Comparison of ENCODE assay signal across 28 cellular contexts in the genomic region with DNA sequence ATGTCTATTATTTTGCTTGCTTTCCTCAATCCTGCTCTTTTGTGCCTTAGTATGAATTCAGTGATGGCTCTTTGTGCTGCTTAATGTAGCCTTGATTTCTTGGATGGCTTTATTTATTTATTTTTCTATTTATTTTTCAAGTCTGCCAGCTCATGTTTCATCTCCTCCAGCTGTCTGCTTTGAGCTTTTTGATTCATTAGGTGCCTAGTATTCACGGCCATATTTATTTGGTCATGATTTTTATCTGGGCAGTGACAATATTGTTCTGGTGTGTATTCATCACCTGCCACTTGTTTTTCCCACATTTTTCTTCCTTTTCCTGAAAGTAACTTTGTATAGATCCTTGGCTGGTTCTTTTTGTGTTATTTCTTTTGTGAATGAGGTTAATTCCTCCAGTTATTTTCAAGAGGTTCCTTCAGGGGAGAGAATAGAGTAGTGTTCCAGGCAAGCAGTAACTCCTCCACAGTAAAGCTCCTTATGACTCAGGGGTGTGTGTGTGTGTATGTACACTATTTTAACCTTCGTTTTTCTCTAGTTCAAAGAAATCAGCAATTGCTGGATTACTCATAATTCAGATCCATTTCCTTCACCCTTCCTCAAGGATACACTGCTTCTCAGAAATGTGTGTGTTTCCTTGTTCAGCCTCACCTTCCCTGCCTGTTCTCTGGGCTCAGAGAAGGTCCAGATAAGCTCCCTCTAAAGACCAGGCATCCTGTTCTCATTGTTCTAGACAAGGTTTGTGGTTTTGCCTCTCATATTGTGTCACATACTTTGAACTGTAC. TPM values are rescaled to one million over a fixed set of nuclear protein-coding genes. Genes with fewer than 3 reads are reported as not detected.
DNase-seq lines count a peak whose midpoint lies in the region; ATAC-seq, FAIRE-seq and TF ChIP-seq lines count a peak whose summit lies in the region.
"Had no signal": no experiment of that assay in that cellular context is flagged by ENCODE, and none has a peak within 500 bp of the region (broad histone marks: within the 10 kb centered on the region; RNA-seq: fewer than 3 reads in every experiment).

No MANE protein-coding gene starts in this region.

- no peak overlapping the region for H3K4me2 ChIP-seq in K562 (ENCODE audit: insufficient read depth, low read length)
- H3K4me2 ChIP-seq: KMS-11 had no signal

- TF ChIP-seq RAD21 in K562 (CRISPR knock-in tag; conservative IDR thresholded peaks at IDR 0.05 in 1 of 2, IDR thresholded peaks at IDR 0.05 in 1 of 2): no peak

- no peak overlapping the region for H3K27ac Mint-ChIP-seq in activated CD8-positive, alpha-beta T cell treated with anti-CD3 and anti-CD28 coated beads for 36 hours
- H3K27ac Mint-ChIP-seq: activated CD4-positive, alpha-beta memory T cell treated with anti-CD3 and anti-CD28 coated beads for 36 hours; CD4-positive, alpha-beta T cell had no signal

- H3K4me3 Mint-ChIP-seq in activated CD8-positive, alpha-beta T cell treated with anti-CD3 and anti-CD28 coated beads for 36 hours: no peak overlapping the region
- H3K4me3 Mint-ChIP-seq: activated CD4-positive, alpha-beta memory T cell treated with anti-CD3 and anti-CD28 coated beads for 36 hours; CD4-positive, alpha-beta T cell; central memory CD8-positive, alpha-beta T cell had no signal

- no peaks in the 10 kb centered on the region for H4K20me1 ChIP-seq in K562 (replicated peaks; ENCODE audit: control insufficient read depth, insufficient read depth, low read length)

- no peaks in the 10 kb centered on the region for H3K36me3 ChIP-seq in K562 (ENCODE audit: control insufficient read depth, insufficient read depth, low read length)
- H3K36me3 ChIP-seq: esophagus muscularis mucosa, neutrophil, Peyer's patch, SJSA1, WERI-Rb-1 had no signal

- no peak overlapping the region for H3K4me3 ChIP-seq in LNCaP clone FGC (ENCODE audit: low read depth, low read length)
- no peak overlapping the region for H3K4me3 ChIP-seq in K562
- H3K4me3 ChIP-seq: esophagus muscularis mucosa, Peyer's patch, SJSA1 had no signal

- peaks cover 0 to 3% of the 10 kb centered on the region in 2 experiments; a peak in 1 of 5 replicates for H3K4me1 ChIP-seq in K562 (replicated peaks in 1 of 2; ENCODE audit: control insufficient read depth in 2 of 2, insufficient read depth in 2 of 2, low read length in 2 of 2)
- H3K4me1 ChIP-seq: esophagus muscularis mucosa, Peyer's patch, SJSA1 had no signal

- no peaks in the 10 kb centered on the region for H3K4me1 Mint-ChIP-seq in activated CD8-positive, alpha-beta T cell treated with anti-CD3 and anti-CD28 coated beads for 36 hours (ENCODE audit: low read depth)
- H3K4me1 Mint-ChIP-seq: central memory CD8-positive, alpha-beta T cell had no signal

- H3K27ac ChIP-seq in K562 (ENCODE audit: extremely low read depth, low read depth, low read length): no peak overlapping the region; the same call in 2 of the 3 replicates
- H3K27ac ChIP-seq: esophagus muscularis mucosa, KMS-11, neutrophil, Peyer's patch, SJSA1, WERI-Rb-1 had no signal

- no peaks in the 10 kb centered on the region for H3K9me1 ChIP-seq in K562 (ENCODE audit: control insufficient read depth, insufficient read depth, low read length)

- DNase-seq in DMS53 treated with DMSO at 0.1 percent for 48 hours (lab: John Stamatoyannopoulos, UW; ENCODE audit: unreplicated experiment) (peak; percentile 67), LNCaP clone FGC (ENCODE audit: low read depth) (peak; percentile 51), K562 (ENCODE audit: extremely low read depth in 1 of 4, low spot score in 3 of 4) (peak in 1 of 4 experiments; percentile 5), iris pigment epithelial cell (ENCODE audit: low read depth) (peak; percentile 4), HuH-7 (ENCODE audit: low spot score) (no peak), NCI-H82 (lab: John Stamatoyannopoulos, UW) (no peak), globus pallidus (ENCODE audit: low spot score) (no peak)
- DNase-seq in activated CD8-positive, alpha-beta T cell treated with anti-CD3 and anti-CD28 coated beads for 36 hours: no peak
- DNase-seq: activated CD4-positive, alpha-beta memory T cell treated with anti-CD3 and anti-CD28 coated beads for 36 hours; activated naive CD4-positive, alpha-beta T cell; amniotic stem cell; CD4-positive, alpha-beta T cell; DMS79; NCI-H1092; NCI-H2029 treated with DMSO at 0.1 percent for 48 hours; Peyer's patch; T-helper 2 cell; trophoblast cell; WERI-Rb-1 had no signal

- peaks cover 5% of the 10 kb centered on the region for H3K9me3 Mint-ChIP-seq in activated CD8-positive, alpha-beta T cell treated with anti-CD3 and anti-CD28 coated beads for 36 hours
- H3K9me3 Mint-ChIP-seq: activated CD4-positive, alpha-beta memory T cell treated with anti-CD3 and anti-CD28 coated beads for 36 hours; central memory CD8-positive, alpha-beta T cell had no signal

- FAIRE-seq in K562 (lab: Jason Lieb, UNC): no peak
- FAIRE-seq: GM12891, H54 had no signal

- H3K27me3 Mint-ChIP-seq in activated CD8-positive, alpha-beta T cell treated with anti-CD3 and anti-CD28 coated beads for 36 hours: peaks cover 12% of the 10 kb centered on the region

- POLR2A ChIA-PET in K562 (lab: Yijun Ruan, JAX): interaction anchor here (0.5 to 1.2 kb wide), 3 partner anchors 8 to 43 kb away, joined by 3 to 5 read pairs (median 4); no protein-coding TSS in a partner anchor
- POLR2A ChIA-PET in activated CD8-positive, alpha-beta T cell treated with anti-CD3 and anti-CD28 coated beads for 36 hours (lab: Charles Lee): no interaction called here

- no peaks in the 10 kb centered on the region for H3K36me3 Mint-ChIP-seq in activated CD8-positive, alpha-beta T cell treated with anti-CD3 and anti-CD28 coated beads for 36 hours (ENCODE audit: low read depth)
- H3K36me3 Mint-ChIP-seq: activated CD4-positive, alpha-beta memory T cell treated with anti-CD3 and anti-CD28 coated beads for 36 hours had no signal

- CTCF ChIA-PET in K562 (lab: Yijun Ruan, JAX; ENCODE audit: low intra/inter-chr PET ratio): no interaction called here
- CTCF ChIA-PET in activated CD8-positive, alpha-beta T cell treated with anti-CD3 and anti-CD28 coated beads for 36 hours (lab: Charles Lee): no interaction called here

- TF ChIP-seq EP300 in K562 (IDR thresholded peaks at IDR 0.05; ENCODE audit: low read length): no peak

- peak overlapping the region; percentile 72; the same call in 1 of the 2 replicates for H2AFZ ChIP-seq in K562 (ENCODE audit: low read depth, low read length)

- intact Hi-C loops in K562 (cut with micrococcal nuclease): no loop called here
- intact Hi-C loops in activated CD8-positive, alpha-beta T cell treated with anti-CD3 and anti-CD28 coated beads for 36 hours (cut with micrococcal nuclease): no loop called here

- no peak overlapping the region for H3K9ac ChIP-seq in K562 (ENCODE audit: insufficient read depth in 1 of 2, low read depth in 2 of 2, low read length in 2 of 2)
- H3K9ac ChIP-seq: KMS-11 had no signal

- 3% methylated on average over 2 of the region's 2 CpGs for WGBS in K562 (ENCODE audit: insufficient coverage, low coverage, missing lambda C conversion rate)

- ATAC-seq in K562: no peak
- ATAC-seq in activated CD8-positive, alpha-beta T cell treated with anti-CD3 and anti-CD28 coated beads for 36 hours: no peak

- H3K9me3 ChIP-seq in K562 (replicated peaks; ENCODE audit: control insufficient read depth, insufficient read depth, low read depth, low read length): no peaks in the 10 kb centered on the region
- H3K9me3 ChIP-seq: neutrophil, Peyer's patch, SJSA1 had no signal

- no peaks in the 10 kb centered on the region for H3K79me2 ChIP-seq in K562 (ENCODE audit: control insufficient read depth, insufficient read depth, low read length)

- BruUV-seq in K562 (replicated peaks; lab: Mats Ljungman, UMichigan): no TSS peak

- TF ChIP-seq POLR2A in K562 (conservative IDR thresholded peaks at IDR 0.05): no peak

- H3K27me3 ChIP-seq in K562 (ENCODE audit: control insufficient read depth in 2 of 2, insufficient read depth in 2 of 2, low read length in 2 of 2): no peaks in the 10 kb centered on the region
- H3K27me3 ChIP-seq: esophagus muscularis mucosa, neutrophil, Peyer's patch, SJSA1 had no signal

- TF ChIP-seq CTCF in LNCaP clone FGC (IDR thresholded peaks at IDR 0.05; ENCODE audit: control insufficient read depth, extremely low read depth, insufficient read depth) (no peak), K562 (IDR thresholded peaks at IDR 0.05 in 2 of 3, conservative IDR thresholded peaks at IDR 0.05 in 1 of 3; ENCODE audit: insufficient read depth in 2 of 3, low read depth in 1 of 3, low read length in 3 of 3) (no peak)
- TF ChIP-seq CTCF in activated CD8-positive, alpha-beta T cell treated with anti-CD3 and anti-CD28 coated beads for 36 hours (IDR thresholded peaks at IDR 0.05): no peak

- in situ Hi-C loops in K562 (cut with MboI): no loop called here

TF ChIP-seq in K562, 482 proteins besides CTCF, POLR2A, EP300 and RAD21 (continues in another document):
- TF ChIP-seq, protein P1, sequence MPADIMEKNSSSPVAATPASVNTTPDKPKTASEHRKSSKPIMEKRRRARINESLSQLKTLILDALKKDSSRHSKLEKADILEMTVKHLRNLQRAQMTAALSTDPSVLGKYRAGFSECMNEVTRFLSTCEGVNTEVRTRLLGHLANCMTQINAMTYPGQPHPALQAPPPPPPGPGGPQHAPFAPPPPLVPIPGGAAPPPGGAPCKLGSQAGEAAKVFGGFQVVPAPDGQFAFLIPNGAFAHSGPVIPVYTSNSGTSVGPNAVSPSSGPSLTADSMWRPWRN (IDR thresholded peaks at IDR 0.05; ENCODE audit: low read depth): no peak
- TF ChIP-seq CTBP1 (IDR thresholded peaks at IDR 0.05; ENCODE audit: borderline replicate concordance): no peak

RNA-seq across cellular contexts. Expression of gene PMCH, which starts 51.6 kb away (rescaled TPM):
- not detected in 2 replicates for total RNA-seq in K562 (2011; cell fraction: chromatin; rRNA removed; ENCODE audit: low replicate concordance)
- not detected in 2 replicates for total RNA-seq in K562 (2011; cell fraction: nucleolus; rRNA removed)
- total RNA-seq in K562 (2011; cell fraction: nucleoplasm; rRNA removed): not detected in 2 replicates
- total RNA-seq in K562 (2014; rRNA removed) (not detected in 2 replicates), K562 (2014; rRNA removed; fragmentation: Illumina TruSeq; extraction: Trizol) (not detected in 2 replicates), K562 (2015; rRNA removed; fragmentation: Illumina TruSeq; extraction: Trizol) (not detected in 2 replicates), K562 (2021) (not detected in 2 replicates)
- polyA plus RNA-seq in K562 (2011; rRNA removed) (not detected in 2 replicates), K562 (2014; fragmentation: Illumina TruSeq; extraction: Trizol) (not detected in 2 replicates), K562 (2014; fragmentation: Nextera tagmentation; extraction: Ambion mirVana) (under 1 TPM; 0.10 to 0.20 TPM), K562 (2014; rRNA removed) (not detected in 2 replicates)
- polyA plus RNA-seq in K562 (2011; cell fraction: cytosol; rRNA removed): not detected in 2 replicates
- polyA plus RNA-seq in K562 (2011; cell fraction: nucleus; rRNA removed): not detected in 2 replicates
- 0.30 TPM in 1 of 2 replicates, not detected in the other for polyA plus RNA-seq in K562 (2012)
- not detected in 2 replicates for polyA minus RNA-seq in K562 (2011; rRNA and poly(A)+ RNA removed)
- polyA minus RNA-seq in K562 (2011; cell fraction: cytosol; rRNA and poly(A)+ RNA removed): not detected in 2 replicates
- not detected in 2 replicates for polyA minus RNA-seq in K562 (2011; cell fraction: nucleus; rRNA and poly(A)+ RNA removed)
- total RNA-seq in activated CD8-positive, alpha-beta T cell treated with anti-CD3 and anti-CD28 coated beads for 36 hours: not detected
- total RNA-seq: CD4-positive, alpha-beta T cell; esophagus muscularis mucosa; lower leg skin; mucosa of gallbladder; Peyer's patch; SJSA1 had no signal

Comparison
In these comparisons a context has a peak if more than half of its experiments do, and no peak if none do; other contexts are left out.
1. DNase-seq: peak in DMS53 treated with DMSO at 0.1 percent for 48 hours (single experiment), LNCaP clone FGC (single experiment) and iris pigment epithelial cell (single experiment); none in activated CD8-positive, alpha-beta T cell treated with anti-CD3 and anti-CD28 coated beads for 36 hours (single experiment), HuH-7 (single experiment), NCI-H82 (single experiment) and globus pallidus (single experiment).